8 cellular contexts compared by ENCODE assay signal in genomic region chr2:197515798-197516761, GRCh38. TPM values are rescaled to one million over a fixed set of nuclear protein-coding genes. Genes with fewer than 3 reads are reported as not detected.
A peak's percentile ranks its signal among the peaks of the same experiment; 100 is the strongest.
DNase-seq lines count a peak whose midpoint lies in the region; ATAC-seq, FAIRE-seq and TF ChIP-seq lines count a peak whose summit lies in the region.

Gene MOB4, plus strand, starts transcription at chr2:197516066. Its CDS starts 21 bp downstream, at chr2:197516087.

- H3K27ac ChIP-seq in C4-2B (peak within 1 kb of the TSS; percentile 100), HepG2 (ENCODE audit: extremely low read length, insufficient read depth, low read length) (peak within 1 kb of the TSS; percentile 77)

- H2AFZ ChIP-seq in HepG2 (ENCODE audit: low read length), result peak within 1 kb of the TSS; percentile 60

- peaks cover 57% of the 10 kb centered on the region for H3K79me2 ChIP-seq in HepG2 (ENCODE audit: insufficient read depth, low read length)

- peak within 1 kb of the TSS; percentile 97 for H3K9ac ChIP-seq in HepG2 (ENCODE audit: insufficient read depth, low read depth, low read length)

- under 1% methylated on average over 13 of the region's 75 CpGs for WGBS in HepG2 (ENCODE audit: low lambda C conversion rate)

- DNase-seq in NCI-H774 (lab: John Stamatoyannopoulos, UW) (peak; percentile 95), dermis blood vessel endothelial cell (peak; percentile 98), HepG2 (ENCODE audit: low spot score) (peak; percentile 93)
- peak; percentile 86 to 87 for DNase-seq in activated CD4-positive, alpha-beta T cell treated with anti-CD3 and anti-CD28 coated beads, Interleukin-2, amount 50 U/mL, for 4 hours
- DNase-seq in stimulated activated CD4-positive, alpha-beta T cell treated with anti-CD3 and anti-CD28 coated beads, Interleukin-4, amount 100 ng/mL, for 1 hour, result peak; percentile 95

- H4K20me1 ChIP-seq in HepG2 (ENCODE audit: insufficient read depth, low read length), result peaks cover 24% of the 10 kb centered on the region

- no TSS peak for BruUV-seq in HepG2 (replicated peaks; lab: Mats Ljungman, UMichigan)

- peak; percentile 81 for TF ChIP-seq RAD21 in HepG2 (CRISPR knock-in tag; IDR thresholded peaks at IDR 0.05)

- in situ Hi-C loops in HepG2 (cut with HindIII; ENCODE audit: extremely low pct_ligation_motif_present, low pct_unique_long_range_greater_than_20kb), result loop anchor here (10.0 kb wide), 1 partner anchor 189 kb away; the partner anchor contains the start of gene MARS2

- peak; percentile 86 to 96 for TF ChIP-seq POLR2A in HepG2 (IDR thresholded peaks at IDR 0.05; ENCODE audit: insufficient read depth in 1 of 2, low read depth in 2 of 2, low read length in 2 of 2)

- peak within 1 kb of the TSS; percentile 89 to 98 (median 91) for H3K4me3 ChIP-seq in HepG2 (replicated peaks in 1 of 3; ENCODE audit: insufficient read depth in 1 of 3, low read depth in 2 of 3, low read length in 3 of 3)

- peak; percentile 96 for ATAC-seq in GM19395 (IDR thresholded peaks at IDR 0.05; ENCODE audit: unreplicated experiment)
- ATAC-seq in HG03565 (IDR thresholded peaks at IDR 0.05; ENCODE audit: unreplicated experiment), result peak; percentile 93
- ATAC-seq in HepG2, result peak; percentile 96

- POLR2A ChIA-PET in HepG2 (lab: Yijun Ruan, JAX), result interaction anchor here (0.8 to 5.6 kb wide), 17 partner anchors 8 to 190 kb away, joined by 3 to 177 read pairs (median 9); partner anchors contain the start of genes COQ10B, HSPD1, HSPE1 and MARS2

- peaks cover 0 to 3% of the 10 kb centered on the region in 2 experiments; a peak in 1 of 5 replicates for H3K36me3 ChIP-seq in HepG2 (replicated peaks in 1 of 2; ENCODE audit: control insufficient read depth in 1 of 2, insufficient read depth in 2 of 2, low read length in 2 of 2)

- H3K4me1 ChIP-seq in HepG2 (ENCODE audit: insufficient read depth, low read length), result peaks cover 45% of the 10 kb centered on the region

- H3K4me2 ChIP-seq in HepG2 (ENCODE audit: low read depth, low read length), result peak within 1 kb of the TSS; percentile 79

- CTCF ChIA-PET in HepG2 (lab: Yijun Ruan, JAX; ENCODE audit: low intra/inter-chr PET ratio, low total read pairs), result no interaction called here

- intact Hi-C loops in HepG2 (cut with micrococcal nuclease; ENCODE audit: unreplicated experiment), result loop anchor here (1.0 to 5.0 kb wide), 5 partner anchors 16 to 261 kb away; partner anchors contain the start of genes COQ10B, HSPE1 and MARS2

- TF ChIP-seq CTCF in C4-2B (conservative IDR thresholded peaks at IDR 0.05) (no peak), HepG2 (CRISPR knock-in tag; IDR thresholded peaks at IDR 0.05) (peak; percentile 53)

- TF ChIP-seq EP300 in HepG2 (IDR thresholded peaks at IDR 0.05; ENCODE audit: low read depth in 2 of 2, low read length in 2 of 2), result peak; percentile 88 to 100
- TF ChIP-seq EP300 in HepG2 (CRISPR knock-in tag; IDR thresholded peaks at IDR 0.05; ENCODE audit: borderline replicate concordance), result peak; percentile 80

- H3K9me3 ChIP-seq in HepG2 (ENCODE audit: low read length), result no peaks in the 10 kb centered on the region

- no peak for FAIRE-seq in HepG2 (lab: Jason Lieb, UNC)

- no peaks in the 10 kb centered on the region; a peak in 1 of 5 replicates for H3K27me3 ChIP-seq in HepG2 (ENCODE audit: control insufficient read depth in 1 of 2, insufficient read depth in 2 of 2, low read length in 2 of 2)

TF ChIP-seq in HepG2, 621 proteins besides CTCF, POLR2A, EP300 and RAD21 (continues in another document):
- peak; percentile 87 for TF ChIP-seq ZNF552 (CRISPR knock-in tag; IDR thresholded peaks at IDR 0.05; ENCODE audit: borderline replicate concordance)
- no peak for TF ChIP-seq ONECUT2 (CRISPR knock-in tag; IDR thresholded peaks at IDR 0.05)
- peak; percentile 88 for TF ChIP-seq RNF2 (conservative IDR thresholded peaks at IDR 0.05; ENCODE audit: low read depth)
- 0 out of 2 replicates have a peak, but pooled peaks have one; percentile 13 for TF ChIP-seq ZNF674 (CRISPR knock-in tag; IDR thresholded peaks at IDR 0.05; ENCODE audit: low read depth)
- TF ChIP-seq, protein P1, sequence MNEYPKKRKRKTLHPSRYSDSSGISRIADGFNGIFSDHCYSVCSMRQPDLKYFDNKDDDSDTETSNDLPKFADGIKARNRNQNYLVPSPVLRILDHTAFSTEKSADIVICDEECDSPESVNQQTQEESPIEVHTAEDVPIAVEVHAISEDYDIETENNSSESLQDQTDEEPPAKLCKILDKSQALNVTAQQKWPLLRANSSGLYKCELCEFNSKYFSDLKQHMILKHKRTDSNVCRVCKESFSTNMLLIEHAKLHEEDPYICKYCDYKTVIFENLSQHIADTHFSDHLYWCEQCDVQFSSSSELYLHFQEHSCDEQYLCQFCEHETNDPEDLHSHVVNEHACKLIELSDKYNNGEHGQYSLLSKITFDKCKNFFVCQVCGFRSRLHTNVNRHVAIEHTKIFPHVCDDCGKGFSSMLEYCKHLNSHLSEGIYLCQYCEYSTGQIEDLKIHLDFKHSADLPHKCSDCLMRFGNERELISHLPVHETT (CRISPR knock-in tag; conservative IDR thresholded peaks at IDR 0.05), result peak; percentile 97
- peak; percentile 99 for TF ChIP-seq ERF (CRISPR knock-in tag; IDR thresholded peaks at IDR 0.05)
- TF ChIP-seq ISX (CRISPR knock-in tag; conservative IDR thresholded peaks at IDR 0.05), result peak; percentile 83; the same call in 1 of the 2 replicates
- no peak; the same call in 1 of the 2 replicates for TF ChIP-seq SRY (CRISPR knock-in tag; IDR thresholded peaks at IDR 0.05)
- peak; percentile 96 for TF ChIP-seq ZBTB20 (CRISPR knock-in tag; IDR thresholded peaks at IDR 0.05; ENCODE audit: borderline replicate concordance, low read depth)
- TF ChIP-seq RBAK (CRISPR knock-in tag; IDR thresholded peaks at IDR 0.05), result no peak
- peak; percentile 99 for TF ChIP-seq KDM4B (CRISPR knock-in tag; IDR thresholded peaks at IDR 0.05)
- TF ChIP-seq ZNF329 (CRISPR knock-in tag; IDR thresholded peaks at IDR 0.05; ENCODE audit: low read depth), result peak; percentile 93
- TF ChIP-seq ZSCAN22 (CRISPR knock-in tag; IDR thresholded peaks at IDR 0.05), result peak; percentile 78; the same call in 1 of the 2 replicates
- TF ChIP-seq ZNF772 (CRISPR knock-in tag; IDR thresholded peaks at IDR 0.05), result peak; percentile 100
- TF ChIP-seq DNMT1 (CRISPR knock-in tag; IDR thresholded peaks at IDR 0.05), result peak; percentile 99
- TF ChIP-seq ZMYM2 (CRISPR knock-in tag; IDR thresholded peaks at IDR 0.05), result peak; percentile 95
- peak; percentile 24; the same call in 1 of the 2 replicates for TF ChIP-seq GPN1 (CRISPR knock-in tag; IDR thresholded peaks at IDR 0.05; ENCODE audit: borderline replicate concordance)

RNA-seq across cellular contexts. Expression of gene MOB4, which starts in this region (rescaled TPM):
- total RNA-seq in dermis blood vessel endothelial cell, result 32.3 and 39.5 TPM in 2 replicates
- 38.6 and 68.3 TPM in 2 replicates for total RNA-seq in HepG2 (2016; rRNA removed; fragmentation: Illumina TruSeq; extraction: Trizol)
- total RNA-seq in HepG2 (2016; cell fraction: cytosol; rRNA removed; fragmentation: Illumina TruSeq; extraction: Trizol; ENCODE audit: low read depth), result 9.3 and 12.1 TPM in 2 replicates
- 40.9 and 72.6 TPM in 2 replicates for total RNA-seq in HepG2 (2016; cell fraction: insoluble cytoplasmic fraction; rRNA removed; fragmentation: Illumina TruSeq; extraction: Trizol)
- total RNA-seq in HepG2 (2016; cell fraction: membrane; rRNA removed; fragmentation: Illumina TruSeq; extraction: Trizol), result 18.9 and 19.0 TPM in 2 replicates
- total RNA-seq in HepG2 (2016; cell fraction: nucleus; rRNA removed; fragmentation: Illumina TruSeq; extraction: Trizol), result 24.2 and 27.0 TPM in 2 replicates
- 21.6 and 35.7 TPM in 2 replicates for polyA plus RNA-seq in HepG2 (2011; rRNA removed)
- 14.7 and 22.7 TPM in 2 replicates for polyA plus RNA-seq in HepG2 (2011; cell fraction: cytosol; rRNA removed)
- polyA plus RNA-seq in HepG2 (2011; cell fraction: nucleus; rRNA removed), result 5.7 and 6.8 TPM in 2 replicates
- 35.0 and 42.6 TPM in 2 replicates for polyA plus RNA-seq in HepG2 (2012)
- 4.4 and 4.5 TPM in 2 replicates for polyA plus RNA-seq in HepG2 (2016; cell fraction: cytosol; fragmentation: Illumina TruSeq; extraction: Trizol; ENCODE audit: low read depth)
- polyA plus RNA-seq in HepG2 (2016; cell fraction: insoluble cytoplasmic fraction; fragmentation: Illumina TruSeq; extraction: Trizol; ENCODE audit: low read depth), result 81.1 and 90.4 TPM in 2 replicates
- 10.8 and 11.2 TPM in 2 replicates for polyA plus RNA-seq in HepG2 (2016; cell fraction: membrane; fragmentation: Illumina TruSeq; extraction: Trizol; ENCODE audit: low read depth)
- 35.1 and 36.4 TPM in 2 replicates for polyA plus RNA-seq in HepG2 (2016; cell fraction: nucleus; fragmentation: Illumina TruSeq; extraction: Trizol; ENCODE audit: insufficient read depth, low read depth)
- 4.3 and 6.0 TPM in 2 replicates for polyA minus RNA-seq in HepG2 (2011; rRNA and poly(A)+ RNA removed; ENCODE audit: low replicate concordance)
- polyA minus RNA-seq in HepG2 (2011; cell fraction: cytosol; rRNA and poly(A)+ RNA removed), result 19.6 and 25.8 TPM in 2 replicates
- polyA minus RNA-seq in HepG2 (2011; cell fraction: nucleus; rRNA and poly(A)+ RNA removed), result 30.6 and 35.3 TPM in 2 replicates

Comparison
In these comparisons a context has a peak if more than half of its experiments do, and no peak if none do; other contexts are left out.
1. Peak in every context shown above with its lines: DNase-seq, ATAC-seq, H3K4me3 ChIP-seq and H3K27ac ChIP-seq.